Comparison of ENCODE assay signal across 7 cellular contexts in genomic region chr11:18012906-18013781, GRCh38. TPM values are rescaled to one million over a fixed set of nuclear protein-coding genes. Genes with fewer than 3 reads are reported as not detected.
DNase-seq lines count a peak whose midpoint lies in the region; ATAC-seq and TF ChIP-seq lines count a peak whose summit lies in the region.

Gene SERGEF, minus strand, starts transcription at chr11:18013047. Its CDS starts 37 bp downstream, at chr11:18013010.

- H3K4me3 ChIP-seq in sigmoid colon: peak within 1 kb of the TSS; percentile 60 to 91 (median 76)

- H3K9me3 ChIP-seq in sigmoid colon: no peaks in the 10 kb centered on the region

- TF ChIP-seq POLR2A in sigmoid colon (IDR thresholded peaks at IDR 0.05): peak; percentile 58 to 80

- 0 to 1% methylated on average over 93 of the region's 93 CpGs for WGBS in sigmoid colon, 2 donors

- peaks cover 0 to 16% (median 9%) of the 10 kb centered on the region in 4 donors for H3K4me1 ChIP-seq in sigmoid colon

- H3K27ac ChIP-seq in sigmoid colon: peak within 1 kb of the TSS; percentile 84 to 89 (median 86)

- no peaks in the 10 kb centered on the region for H3K36me3 ChIP-seq in sigmoid colon

- TF ChIP-seq CTCF in sigmoid colon (IDR thresholded peaks at IDR 0.05): peak in 1 of 4 experiments; percentile 10

- peak; percentile 89 for ATAC-seq in GM18519 (IDR thresholded peaks at IDR 0.05; ENCODE audit: low FRiP score, unreplicated experiment)
- peak; percentile 97 for ATAC-seq in HG03045 (IDR thresholded peaks at IDR 0.05; ENCODE audit: unreplicated experiment)

- intact Hi-C loops in sigmoid colon (cut with DNase I): loop anchor here (2.0 to 10.0 kb wide), 3 partner anchors 94 to 938 kb away; partner anchors contain the start of genes RPS13, SAAL1 and TMEM86A

- H3K27me3 ChIP-seq in sigmoid colon: no peaks in the 10 kb centered on the region

- DNase-seq in NCI-H2081 treated with DMSO at 0.1 percent for 48 hours (lab: John Stamatoyannopoulos, UW) (peak; percentile 33), T1000 (lab: John Stamatoyannopoulos, UW) (peak; percentile 76), astrocyte of the hippocampus (ENCODE audit: low read depth, low spot score) (peak; percentile 95), iPS DF 19.7 (ENCODE audit: low read depth, low spot score) (peak; percentile 40), sigmoid colon (peak; percentile 95)

- TF ChIP-seq EP300 in sigmoid colon (IDR thresholded peaks at IDR 0.05): no peak

RNA-seq across cellular contexts. Expression of gene SERGEF, which starts in this region (rescaled TPM):
- total RNA-seq in sigmoid colon: 10 to 100 TPM; 28.8 to 50.4 (median 44.6) TPM
- polyA plus RNA-seq in sigmoid colon: 10 to 100 TPM; 24.0 to 30.7 (median 30.6) TPM

Comparison
In these comparisons a context has a peak if more than half of its experiments do, and no peak if none do; other contexts are left out.
1. Peak in every context shown above with its lines: DNase-seq, ATAC-seq, H3K4me3 ChIP-seq and H3K27ac ChIP-seq.
2. DNase-seq: peak in every context shown above with its lines; median percentile 95 in astrocyte of the hippocampus; 95 in sigmoid colon; 76 in T1000; 40 in iPS DF 19.7; 33 in NCI-H2081 treated with DMSO at 0.1 percent for 48 hours.